ENCODE assay signal across 11 cellular contexts in genomic region chr5:57488308-57488955, GRCh38. TPM values are rescaled to one million over a fixed set of nuclear protein-coding genes. Genes with fewer than 3 reads are reported as not detected.
A peak's percentile ranks its signal among the peaks of the same experiment; 100 is the strongest.
DNase-seq lines count a peak whose midpoint lies in the region; ATAC-seq and TF ChIP-seq lines count a peak whose summit lies in the region.
"Had no signal": no experiment of that assay in that cellular context is flagged by ENCODE, and none has a peak within 500 bp of the region (broad histone marks: within the 10 kb centered on the region; RNA-seq: fewer than 3 reads in every experiment).

No MANE protein-coding gene starts in this region.

- H3K4me3 Mint-ChIP-seq in osteocyte (ENCODE audit: unreplicated experiment) = no peak overlapping the region
- H3K4me3 Mint-ChIP-seq in activated naive CD4-positive, alpha-beta T cell treated with anti-CD3 and anti-CD28 coated beads for 36 hours = no peak overlapping the region
- H3K4me3 Mint-ChIP-seq: activated naive CD8-positive, alpha-beta T cell treated with anti-CD3 and anti-CD28 coated beads, Interleukin-2, amount 10 ng/mL, durations not matched to agents 7 days and 5 days had no signal

- 63 to 76% methylated on average over 9 of the region's 9 CpGs for WGBS in thyroid gland, 2 donors

- no peak overlapping the region for H3K4me3 ChIP-seq in thyroid gland (replicated peaks in 1 of 3)

- H3K9me3 Mint-ChIP-seq in osteocyte (ENCODE audit: unreplicated experiment) = no peaks in the 10 kb centered on the region
- H3K9me3 Mint-ChIP-seq in activated naive CD4-positive, alpha-beta T cell treated with anti-CD3 and anti-CD28 coated beads for 36 hours = no peaks in the 10 kb centered on the region
- H3K9me3 Mint-ChIP-seq: activated naive CD8-positive, alpha-beta T cell treated with anti-CD3 and anti-CD28 coated beads, Interleukin-2, amount 10 ng/mL, durations not matched to agents 7 days and 5 days had no signal

- H3K27ac ChIP-seq in thyroid gland = no peak overlapping the region

- peaks cover 6 to 9% of the 10 kb centered on the region in 2 donors for H3K4me1 ChIP-seq in thyroid gland

- no peaks in the 10 kb centered on the region for H3K36me3 Mint-ChIP-seq in osteocyte (ENCODE audit: unreplicated experiment)
- no peaks in the 10 kb centered on the region for H3K36me3 Mint-ChIP-seq in activated naive CD4-positive, alpha-beta T cell treated with anti-CD3 and anti-CD28 coated beads for 36 hours (ENCODE audit: low read depth)
- H3K36me3 Mint-ChIP-seq: activated naive CD8-positive, alpha-beta T cell treated with anti-CD3 and anti-CD28 coated beads, Interleukin-2, amount 10 ng/mL, durations not matched to agents 7 days and 5 days had no signal

- peak overlapping the region; percentile 17 for H3K27ac Mint-ChIP-seq in osteocyte (ENCODE audit: unreplicated experiment)
- H3K27ac Mint-ChIP-seq in activated naive CD4-positive, alpha-beta T cell treated with anti-CD3 and anti-CD28 coated beads for 36 hours = no peak overlapping the region
- H3K27ac Mint-ChIP-seq: activated naive CD8-positive, alpha-beta T cell treated with anti-CD3 and anti-CD28 coated beads, Interleukin-2, amount 10 ng/mL, durations not matched to agents 7 days and 5 days had no signal

- no peaks in the 10 kb centered on the region for H3K27me3 Mint-ChIP-seq in osteocyte (ENCODE audit: unreplicated experiment)
- H3K27me3 Mint-ChIP-seq in activated naive CD4-positive, alpha-beta T cell treated with anti-CD3 and anti-CD28 coated beads for 36 hours (ENCODE audit: low read depth) = no peaks in the 10 kb centered on the region

- H3K36me3 ChIP-seq in thyroid gland = no peaks in the 10 kb centered on the region

- H3K9me3 ChIP-seq in thyroid gland = no peaks in the 10 kb centered on the region

- no peaks in the 10 kb centered on the region for H3K27me3 ChIP-seq in thyroid gland

- intact Hi-C loops in thyroid gland (cut with DNase I) = no loop called here
- intact Hi-C loops in activated naive CD4-positive, alpha-beta T cell treated with anti-CD3 and anti-CD28 coated beads for 36 hours (cut with micrococcal nuclease) = no loop called here

- peaks cover 13% of the 10 kb centered on the region for H3K4me1 Mint-ChIP-seq in osteocyte (ENCODE audit: unreplicated experiment)
- peaks cover 4% of the 10 kb centered on the region for H3K4me1 Mint-ChIP-seq in activated naive CD4-positive, alpha-beta T cell treated with anti-CD3 and anti-CD28 coated beads for 36 hours (ENCODE audit: low read depth)

- peak; percentile 87 for ATAC-seq in GM18867 (IDR thresholded peaks at IDR 0.05; ENCODE audit: unreplicated experiment)
- ATAC-seq in HG03439 (IDR thresholded peaks at IDR 0.05; ENCODE audit: unreplicated experiment) = no peak

- TF ChIP-seq CTCF in osteocyte (IDR thresholded peaks at IDR 0.05) (no peak), thyroid gland (IDR thresholded peaks at IDR 0.05) (no peak)

- DNase-seq in MV-4-11 (lab: John Stamatoyannopoulos, UW) (peak; percentile 37), fibroblast of gingiva (ENCODE audit: low read depth) (peak; percentile 29), osteocyte (ENCODE audit: extremely low spot score, unreplicated experiment) (no peak), thyroid gland (no peak), NOMO-1 treated with dmso at 0.1 percent for 144 hours (lab: John Stamatoyannopoulos, UW; ENCODE audit: unreplicated experiment) (no peak)
- no peak for DNase-seq in activated naive CD4-positive, alpha-beta T cell treated with anti-CD3 and anti-CD28 coated beads for 36 hours
- DNase-seq: activated naive CD8-positive, alpha-beta T cell treated with anti-CD3 and anti-CD28 coated beads, Interleukin-2, amount 10 ng/mL, durations not matched to agents 7 days and 5 days; GOT3; stimulated activated naive CD4-positive, alpha-beta T cell treated with Interleukin-2 at 50 U/mL for 16 hours had no signal

- CTCF ChIA-PET in activated naive CD4-positive, alpha-beta T cell treated with anti-CD3 and anti-CD28 coated beads for 36 hours (lab: Charles Lee) = interaction anchor here (1.4 kb wide), 1 partner anchor 11 kb away, joined by 3 read pairs; no protein-coding TSS in a partner anchor

- TF ChIP-seq POLR2A in thyroid gland (IDR thresholded peaks at IDR 0.05) = no peak

RNA-seq across cellular contexts. Expression of gene ACTBL2, which starts 5.8 kb away (rescaled TPM):
- not detected in 2 replicates for total RNA-seq in osteocyte
- total RNA-seq in thyroid gland = under 1 TPM in 2 of 4 donors, not detected in 2; 0.13 to 0.59 TPM
- not detected for total RNA-seq in activated naive CD4-positive, alpha-beta T cell treated with anti-CD3 and anti-CD28 coated beads for 36 hours
- total RNA-seq: activated naive CD8-positive, alpha-beta T cell treated with anti-CD3 and anti-CD28 coated beads, Interleukin-2, amount 10 ng/mL, durations not matched to agents 7 days and 5 days had no signal

Comparison
In these comparisons a context has a peak if more than half of its experiments do, and no peak if none do; other contexts are left out.
1. DNase-seq: peak in MV-4-11 (single experiment) and fibroblast of gingiva (single experiment); none in osteocyte (single experiment), thyroid gland (0 of 2), activated naive CD4-positive, alpha-beta T cell treated with anti-CD3 and anti-CD28 coated beads for 36 hours (single experiment) and NOMO-1 treated with dmso at 0.1 percent for 144 hours (single experiment).